In the genomic region with DNA sequence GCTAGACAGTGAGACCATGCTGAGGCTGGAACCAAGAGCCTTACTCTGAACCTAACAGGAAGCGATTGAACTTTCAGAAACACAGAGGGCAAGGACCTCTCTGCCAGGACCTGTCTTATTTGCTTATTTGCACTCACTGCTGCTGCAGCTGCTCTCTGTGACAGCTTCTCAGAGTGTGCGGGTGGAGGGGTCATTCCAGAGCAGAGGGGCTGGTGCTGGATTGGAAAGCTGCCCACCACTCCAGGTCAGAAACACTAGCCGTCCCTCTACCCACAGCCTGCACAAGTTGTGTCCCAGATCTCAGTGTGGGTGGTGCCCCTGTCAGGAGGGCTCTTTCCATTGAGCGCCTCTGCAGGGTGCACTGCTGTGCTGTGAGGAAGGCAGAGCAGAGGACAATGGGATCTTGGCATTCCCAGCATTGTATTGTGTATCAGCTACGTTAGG, we compare ENCODE assay signal across 1 cellular context.
TF ChIP-seq lines count a peak whose summit lies in the region.

No MANE protein-coding gene starts in this region.

TF ChIP-seq in HepG2, 621 proteins besides CTCF, POLR2A, EP300 and RAD21 (continued from another document and continues in another):
- TF ChIP-seq, protein P1, sequence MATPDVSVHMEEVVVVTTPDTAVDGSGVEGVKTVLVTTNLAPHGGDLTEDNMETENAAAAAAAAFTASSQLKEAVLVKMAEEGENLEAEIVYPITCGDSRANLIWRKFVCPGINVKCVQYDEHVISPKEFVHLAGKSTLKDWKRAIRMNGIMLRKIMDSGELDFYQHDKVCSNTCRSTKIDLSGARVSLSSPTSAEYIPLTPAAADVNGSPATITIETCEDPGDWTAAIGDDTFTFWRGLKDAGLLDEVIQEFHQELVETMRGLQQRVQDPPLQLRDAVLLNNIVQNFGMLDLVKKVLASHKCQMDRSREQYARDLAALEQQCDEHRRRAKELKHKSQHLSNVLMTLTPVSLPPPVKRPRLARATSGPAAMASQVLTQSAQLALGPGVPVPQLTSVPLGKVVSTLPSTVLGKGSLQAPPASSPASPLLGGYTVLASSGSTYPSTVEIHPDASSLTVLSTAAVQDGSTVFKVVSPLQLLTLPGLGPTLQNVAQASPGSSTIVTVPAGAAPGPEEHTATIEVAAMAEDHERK (CRISPR knock-in tag; IDR thresholded peaks at IDR 0.05; ENCODE audit: low read depth) = no peak
- TF ChIP-seq ZNF557 (CRISPR knock-in tag; IDR thresholded peaks at IDR 0.05) = no peak
- TF ChIP-seq MATR3 (CRISPR knock-in tag; IDR thresholded peaks at IDR 0.05) = no peak
- peak; percentile 27; the same call in 1 of the 2 replicates for TF ChIP-seq NR2F6 (IDR thresholded peaks at IDR 0.05)
- peak; percentile 39; the same call in 1 of the 2 replicates for TF ChIP-seq NR2F6 (CRISPR knock-in tag; IDR thresholded peaks at IDR 0.05)
- TF ChIP-seq, protein P2, sequence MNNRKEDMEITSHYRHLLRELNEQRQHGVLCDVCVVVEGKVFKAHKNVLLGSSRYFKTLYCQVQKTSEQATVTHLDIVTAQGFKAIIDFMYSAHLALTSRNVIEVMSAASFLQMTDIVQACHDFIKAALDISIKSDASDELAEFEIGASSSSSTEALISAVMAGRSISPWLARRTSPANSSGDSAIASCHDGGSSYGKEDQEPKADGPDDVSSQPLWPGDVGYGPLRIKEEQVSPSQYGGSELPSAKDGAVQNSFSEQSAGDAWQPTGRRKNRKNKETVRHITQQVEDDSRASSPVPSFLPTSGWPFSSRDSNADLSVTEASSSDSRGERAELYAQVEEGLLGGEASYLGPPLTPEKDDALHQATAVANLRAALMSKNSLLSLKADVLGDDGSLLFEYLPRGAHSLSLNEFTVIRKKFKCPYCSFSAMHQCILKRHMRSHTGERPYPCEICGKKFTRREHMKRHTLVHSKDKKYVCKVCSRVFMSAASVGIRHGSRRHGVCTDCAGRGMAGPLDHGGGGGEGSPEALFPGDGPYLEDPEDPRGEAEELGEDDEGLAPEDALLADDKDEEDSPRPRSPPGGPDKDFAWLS (CRISPR knock-in tag; IDR thresholded peaks at IDR 0.05; ENCODE audit: borderline replicate concordance) = no peak
- TF ChIP-seq, protein P3, sequence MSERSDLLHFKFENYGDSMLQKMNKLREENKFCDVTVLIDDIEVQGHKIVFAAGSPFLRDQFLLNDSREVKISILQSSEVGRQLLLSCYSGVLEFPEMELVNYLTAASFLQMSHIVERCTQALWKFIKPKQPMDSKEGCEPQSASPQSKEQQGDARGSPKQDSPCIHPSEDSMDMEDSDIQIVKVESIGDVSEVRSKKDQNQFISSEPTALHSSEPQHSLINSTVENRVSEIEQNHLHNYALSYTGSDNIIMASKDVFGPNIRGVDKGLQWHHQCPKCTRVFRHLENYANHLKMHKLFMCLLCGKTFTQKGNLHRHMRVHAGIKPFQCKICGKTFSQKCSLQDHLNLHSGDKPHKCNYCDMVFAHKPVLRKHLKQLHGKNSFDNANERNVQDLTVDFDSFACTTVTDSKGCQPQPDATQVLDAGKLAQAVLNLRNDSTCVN (CRISPR knock-in tag; IDR thresholded peaks at IDR 0.05; ENCODE audit: borderline replicate concordance) = 0 out of 2 replicates have a peak, but pooled peaks have one; percentile 46
- TF ChIP-seq, protein P4, sequence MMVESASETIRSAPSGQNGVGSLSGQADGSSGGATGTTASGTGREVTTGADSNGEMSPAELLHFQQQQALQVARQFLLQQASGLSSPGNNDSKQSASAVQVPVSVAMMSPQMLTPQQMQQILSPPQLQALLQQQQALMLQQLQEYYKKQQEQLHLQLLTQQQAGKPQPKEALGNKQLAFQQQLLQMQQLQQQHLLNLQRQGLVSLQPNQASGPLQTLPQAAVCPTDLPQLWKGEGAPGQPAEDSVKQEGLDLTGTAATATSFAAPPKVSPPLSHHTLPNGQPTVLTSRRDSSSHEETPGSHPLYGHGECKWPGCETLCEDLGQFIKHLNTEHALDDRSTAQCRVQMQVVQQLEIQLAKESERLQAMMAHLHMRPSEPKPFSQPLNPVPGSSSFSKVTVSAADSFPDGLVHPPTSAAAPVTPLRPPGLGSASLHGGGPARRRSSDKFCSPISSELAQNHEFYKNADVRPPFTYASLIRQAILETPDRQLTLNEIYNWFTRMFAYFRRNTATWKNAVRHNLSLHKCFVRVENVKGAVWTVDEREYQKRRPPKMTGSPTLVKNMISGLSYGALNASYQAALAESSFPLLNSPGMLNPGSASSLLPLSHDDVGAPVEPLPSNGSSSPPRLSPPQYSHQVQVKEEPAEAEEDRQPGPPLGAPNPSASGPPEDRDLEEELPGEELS (CRISPR knock-in tag; IDR thresholded peaks at IDR 0.05) = 0 out of 2 replicates have a peak, but pooled peaks have one; percentile 19
- TF ChIP-seq CEBPB (IDR thresholded peaks at IDR 0.05; ENCODE audit: borderline replicate concordance, low read depth, low read length) = no peak
- no peak for TF ChIP-seq SRY (CRISPR knock-in tag; IDR thresholded peaks at IDR 0.05)
- TF ChIP-seq TARDBP (CRISPR knock-in tag; IDR thresholded peaks at IDR 0.05) = no peak
- 0 out of 2 replicates have a peak, but pooled peaks have one; percentile 64 for TF ChIP-seq ZNF792 (CRISPR knock-in tag; IDR thresholded peaks at IDR 0.05)
- no peak for TF ChIP-seq TCF12 (IDR thresholded peaks at IDR 0.05)
- TF ChIP-seq TCF12 (CRISPR knock-in tag; IDR thresholded peaks at IDR 0.05) = no peak
- TF ChIP-seq ELF1 (CRISPR knock-in tag; IDR thresholded peaks at IDR 0.05) = 0 out of 2 replicates have a peak, but pooled peaks have one; percentile 14
- no peak for TF ChIP-seq ZNF577 (CRISPR knock-in tag; IDR thresholded peaks at IDR 0.05; ENCODE audit: borderline replicate concordance, low read depth)
- peak; percentile 75; the same call in 1 of the 2 replicates for TF ChIP-seq SALL1 (CRISPR knock-in tag; IDR thresholded peaks at IDR 0.05)
- no peak for TF ChIP-seq ZNF589 (CRISPR knock-in tag; conservative IDR thresholded peaks at IDR 0.05)
- TF ChIP-seq ZMYM4 (CRISPR knock-in tag; IDR thresholded peaks at IDR 0.05) = peak; percentile 58; the same call in 1 of the 2 replicates
- TF ChIP-seq, protein P5, sequence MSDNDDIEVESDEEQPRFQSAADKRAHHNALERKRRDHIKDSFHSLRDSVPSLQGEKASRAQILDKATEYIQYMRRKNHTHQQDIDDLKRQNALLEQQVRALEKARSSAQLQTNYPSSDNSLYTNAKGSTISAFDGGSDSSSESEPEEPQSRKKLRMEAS (IDR thresholded peaks at IDR 0.05) = 0 out of 2 replicates have a peak, but pooled peaks have one; percentile 50
- TF ChIP-seq, protein P6, sequence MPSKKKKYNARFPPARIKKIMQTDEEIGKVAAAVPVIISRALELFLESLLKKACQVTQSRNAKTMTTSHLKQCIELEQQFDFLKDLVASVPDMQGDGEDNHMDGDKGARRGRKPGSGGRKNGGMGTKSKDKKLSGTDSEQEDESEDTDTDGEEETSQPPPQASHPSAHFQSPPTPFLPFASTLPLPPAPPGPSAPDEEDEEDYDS (CRISPR knock-in tag; IDR thresholded peaks at IDR 0.05) = 0 out of 2 replicates have a peak, but pooled peaks have one; percentile 30
- TF ChIP-seq ZNF205 (CRISPR knock-in tag; IDR thresholded peaks at IDR 0.05) = peak; percentile 99
- TF ChIP-seq, protein P7, sequence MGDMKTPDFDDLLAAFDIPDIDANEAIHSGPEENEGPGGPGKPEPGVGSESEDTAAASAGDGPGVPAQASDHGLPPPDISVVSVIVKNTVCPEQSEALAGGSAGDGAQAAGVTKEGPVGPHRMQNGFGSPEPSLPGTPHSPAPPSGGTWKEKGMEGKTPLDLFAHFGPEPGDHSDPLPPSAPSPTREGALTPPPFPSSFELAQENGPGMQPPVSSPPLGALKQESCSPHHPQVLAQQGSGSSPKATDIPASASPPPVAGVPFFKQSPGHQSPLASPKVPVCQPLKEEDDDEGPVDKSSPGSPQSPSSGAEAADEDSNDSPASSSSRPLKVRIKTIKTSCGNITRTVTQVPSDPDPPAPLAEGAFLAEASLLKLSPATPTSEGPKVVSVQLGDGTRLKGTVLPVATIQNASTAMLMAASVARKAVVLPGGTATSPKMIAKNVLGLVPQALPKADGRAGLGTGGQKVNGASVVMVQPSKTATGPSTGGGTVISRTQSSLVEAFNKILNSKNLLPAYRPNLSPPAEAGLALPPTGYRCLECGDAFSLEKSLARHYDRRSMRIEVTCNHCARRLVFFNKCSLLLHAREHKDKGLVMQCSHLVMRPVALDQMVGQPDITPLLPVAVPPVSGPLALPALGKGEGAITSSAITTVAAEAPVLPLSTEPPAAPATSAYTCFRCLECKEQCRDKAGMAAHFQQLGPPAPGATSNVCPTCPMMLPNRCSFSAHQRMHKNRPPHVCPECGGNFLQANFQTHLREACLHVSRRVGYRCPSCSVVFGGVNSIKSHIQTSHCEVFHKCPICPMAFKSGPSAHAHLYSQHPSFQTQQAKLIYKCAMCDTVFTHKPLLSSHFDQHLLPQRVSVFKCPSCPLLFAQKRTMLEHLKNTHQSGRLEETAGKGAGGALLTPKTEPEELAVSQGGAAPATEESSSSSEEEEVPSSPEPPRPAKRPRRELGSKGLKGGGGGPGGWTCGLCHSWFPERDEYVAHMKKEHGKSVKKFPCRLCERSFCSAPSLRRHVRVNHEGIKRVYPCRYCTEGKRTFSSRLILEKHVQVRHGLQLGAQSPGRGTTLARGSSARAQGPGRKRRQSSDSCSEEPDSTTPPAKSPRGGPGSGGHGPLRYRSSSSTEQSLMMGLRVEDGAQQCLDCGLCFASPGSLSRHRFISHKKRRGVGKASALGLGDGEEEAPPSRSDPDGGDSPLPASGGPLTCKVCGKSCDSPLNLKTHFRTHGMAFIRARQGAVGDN (CRISPR knock-in tag; IDR thresholded peaks at IDR 0.05) = peak; percentile 62
- TF ChIP-seq, protein P8, sequence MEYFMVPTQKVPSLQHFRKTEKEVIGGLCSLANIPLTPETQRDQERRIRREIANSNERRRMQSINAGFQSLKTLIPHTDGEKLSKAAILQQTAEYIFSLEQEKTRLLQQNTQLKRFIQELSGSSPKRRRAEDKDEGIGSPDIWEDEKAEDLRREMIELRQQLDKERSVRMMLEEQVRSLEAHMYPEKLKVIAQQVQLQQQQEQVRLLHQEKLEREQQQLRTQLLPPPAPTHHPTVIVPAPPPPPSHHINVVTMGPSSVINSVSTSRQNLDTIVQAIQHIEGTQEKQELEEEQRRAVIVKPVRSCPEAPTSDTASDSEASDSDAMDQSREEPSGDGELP (IDR thresholded peaks at IDR 0.05; ENCODE audit: borderline replicate concordance, low read depth) = peak; percentile 70; the same call in 1 of the 2 replicates
- TF ChIP-seq, protein P9, sequence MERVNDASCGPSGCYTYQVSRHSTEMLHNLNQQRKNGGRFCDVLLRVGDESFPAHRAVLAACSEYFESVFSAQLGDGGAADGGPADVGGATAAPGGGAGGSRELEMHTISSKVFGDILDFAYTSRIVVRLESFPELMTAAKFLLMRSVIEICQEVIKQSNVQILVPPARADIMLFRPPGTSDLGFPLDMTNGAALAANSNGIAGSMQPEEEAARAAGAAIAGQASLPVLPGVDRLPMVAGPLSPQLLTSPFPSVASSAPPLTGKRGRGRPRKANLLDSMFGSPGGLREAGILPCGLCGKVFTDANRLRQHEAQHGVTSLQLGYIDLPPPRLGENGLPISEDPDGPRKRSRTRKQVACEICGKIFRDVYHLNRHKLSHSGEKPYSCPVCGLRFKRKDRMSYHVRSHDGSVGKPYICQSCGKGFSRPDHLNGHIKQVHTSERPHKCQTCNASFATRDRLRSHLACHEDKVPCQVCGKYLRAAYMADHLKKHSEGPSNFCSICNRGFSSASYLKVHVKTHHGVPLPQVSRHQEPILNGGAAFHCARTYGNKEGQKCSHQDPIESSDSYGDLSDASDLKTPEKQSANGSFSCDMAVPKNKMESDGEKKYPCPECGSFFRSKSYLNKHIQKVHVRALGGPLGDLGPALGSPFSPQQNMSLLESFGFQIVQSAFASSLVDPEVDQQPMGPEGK (CRISPR knock-in tag; IDR thresholded peaks at IDR 0.05) = peak; percentile 65
- TF ChIP-seq POGZ (CRISPR knock-in tag; IDR thresholded peaks at IDR 0.05) = peak; percentile 69
- peak; percentile 58 for TF ChIP-seq TEAD3 (CRISPR knock-in tag; optimal IDR thresholded peaks at IDR 0.05; ENCODE audit: borderline replicate concordance)
- TF ChIP-seq ZBTB38 (CRISPR knock-in tag; IDR thresholded peaks at IDR 0.05) = peak; percentile 25; the same call in 1 of the 2 replicates
- TF ChIP-seq GATAD2A (CRISPR knock-in tag; IDR thresholded peaks at IDR 0.05) = peak; percentile 48; the same call in 1 of the 2 replicates
- TF ChIP-seq, protein P10, sequence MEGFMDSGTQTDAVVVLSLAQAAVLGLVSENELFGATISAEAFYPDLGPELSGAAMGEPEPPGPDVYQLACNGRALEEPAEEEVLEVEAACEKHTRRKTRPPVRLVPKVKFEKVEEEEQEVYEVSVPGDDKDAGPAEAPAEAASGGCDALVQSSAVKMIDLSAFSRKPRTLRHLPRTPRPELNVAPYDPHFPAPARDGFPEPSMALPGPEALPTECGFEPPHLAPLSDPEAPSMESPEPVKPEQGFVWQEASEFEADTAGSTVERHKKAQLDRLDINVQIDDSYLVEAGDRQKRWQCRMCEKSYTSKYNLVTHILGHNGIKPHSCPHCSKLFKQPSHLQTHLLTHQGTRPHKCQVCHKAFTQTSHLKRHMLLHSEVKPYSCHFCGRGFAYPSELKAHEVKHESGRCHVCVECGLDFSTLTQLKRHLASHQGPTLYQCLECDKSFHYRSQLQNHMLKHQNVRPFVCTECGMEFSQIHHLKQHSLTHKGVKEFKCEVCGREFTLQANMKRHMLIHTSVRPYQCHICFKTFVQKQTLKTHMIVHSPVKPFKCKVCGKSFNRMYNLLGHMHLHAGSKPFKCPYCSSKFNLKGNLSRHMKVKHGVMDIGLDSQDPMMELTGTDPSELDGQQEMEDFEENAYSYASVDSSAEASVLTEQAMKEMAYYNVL (CRISPR knock-in tag; IDR thresholded peaks at IDR 0.05; ENCODE audit: borderline replicate concordance) = peak; percentile 57; the same call in 1 of the 2 replicates
- TF ChIP-seq ERF (CRISPR knock-in tag; IDR thresholded peaks at IDR 0.05) = peak; percentile 58; the same call in 1 of the 2 replicates
- TF ChIP-seq KDM3A (CRISPR knock-in tag; IDR thresholded peaks at IDR 0.05; ENCODE audit: low read depth) = no peak
- peak; percentile 19; the same call in 1 of the 2 replicates for TF ChIP-seq NCOA2 (CRISPR knock-in tag; IDR thresholded peaks at IDR 0.05)
- TF ChIP-seq CAMTA2 (CRISPR knock-in tag; IDR thresholded peaks at IDR 0.05; ENCODE audit: borderline replicate concordance) = no peak
- 0 out of 2 replicates have a peak, but pooled peaks have one; percentile 39 for TF ChIP-seq KDM5B (CRISPR knock-in tag; IDR thresholded peaks at IDR 0.05; ENCODE audit: borderline replicate concordance)
- TF ChIP-seq EEA1 (CRISPR knock-in tag; IDR thresholded peaks at IDR 0.05; ENCODE audit: borderline replicate concordance) = no peak
